In the genomic region with DNA sequence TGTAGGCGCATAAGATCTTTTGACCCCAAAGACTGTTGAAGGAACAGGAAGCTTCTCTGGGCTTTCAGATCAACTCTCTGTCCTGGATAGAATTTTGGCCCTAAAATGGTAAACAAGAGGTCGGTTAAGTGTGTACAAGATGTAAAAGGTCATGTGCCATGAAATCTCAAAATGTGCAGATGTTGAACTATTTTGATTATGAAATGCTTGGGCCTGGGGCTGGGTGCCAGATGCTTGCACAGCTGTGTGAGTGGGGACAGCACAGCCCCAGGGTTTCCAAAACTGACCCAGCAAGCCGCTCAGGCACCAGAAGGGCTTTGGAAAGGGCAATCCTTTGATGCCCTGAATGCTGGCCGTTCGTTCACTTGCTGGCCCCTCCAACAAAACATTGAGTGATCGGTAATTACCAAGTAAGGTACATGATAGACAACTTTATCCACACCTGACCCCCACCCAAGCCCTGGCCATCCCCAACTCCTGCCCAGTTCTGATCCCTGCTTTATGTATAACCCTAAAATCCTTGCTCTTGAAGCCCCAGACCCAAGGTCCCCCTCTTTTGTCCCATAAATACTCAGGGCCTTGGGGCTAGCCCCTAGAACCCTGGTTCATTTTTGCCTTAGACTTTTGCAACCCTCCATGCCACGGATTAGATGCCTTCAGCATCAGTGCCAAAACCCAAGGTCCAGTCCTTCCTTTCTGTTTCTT, we compare ENCODE assay signal across 23 cellular contexts. TPM values are rescaled to one million over a fixed set of nuclear protein-coding genes. Genes with fewer than 3 reads are reported as not detected.
DNase-seq lines count a peak whose midpoint lies in the region; ATAC-seq and TF ChIP-seq lines count a peak whose summit lies in the region.
"Had no signal": no experiment of that assay in that cellular context is flagged by ENCODE, and none has a peak within 500 bp of the region (broad histone marks: within the 10 kb centered on the region; RNA-seq: fewer than 3 reads in every experiment).

No MANE protein-coding gene starts in this region.

- H2AFZ ChIP-seq in SK-N-SH (ENCODE audit: low read depth), result no peak overlapping the region
- H2AFZ ChIP-seq: PC-9 had no signal

- H3K27ac ChIP-seq in SK-N-SH (ENCODE audit: low read depth in 2 of 2, low read length in 1 of 2) (no peak overlapping the region), left ventricle myocardium inferior (replicated peaks) (no peak overlapping the region), subcutaneous abdominal adipose tissue (ENCODE audit: low read depth, low read length) (peak overlapping the region; percentile 52)
- no peak overlapping the region for H3K27ac ChIP-seq in CD4-positive, alpha-beta T cell (ENCODE audit: low read depth, low read length)
- H3K27ac ChIP-seq: 22Rv1, brain microvascular endothelial cell, pancreas, PC-9, SK-N-MC, transverse colon had no signal

- peaks cover 22% of the 10 kb centered on the region for H3K4me1 Mint-ChIP-seq in CD4-positive, alpha-beta T cell (ENCODE audit: low read depth)

- H3K36me3 Mint-ChIP-seq in CD4-positive, alpha-beta T cell (ENCODE audit: low read depth), result no peaks in the 10 kb centered on the region
- H3K36me3 Mint-ChIP-seq: activated naive CD8-positive, alpha-beta T cell treated with anti-CD3 and anti-CD28 coated beads for 36 hours had no signal

- DNase-seq in SK-N-SH (peak; percentile 9), left ventricle myocardium inferior (peak; percentile 53), H4 (ENCODE audit: low spot score) (no peak)
- no peak for DNase-seq in CD4-positive, alpha-beta T cell
- DNase-seq: activated CD4-positive, alpha-beta T cell treated with anti-CD3 and anti-CD28 coated beads, Interleukin-2, amount 10 ng/mL, durations not matched to agents 7 days and 5 days; activated naive CD8-positive, alpha-beta T cell treated with anti-CD3 and anti-CD28 coated beads for 36 hours; activated T-cell treated with anti-CD3 and anti-CD28 coated beads, Interleukin-2, amount 50 U/mL, for 4 hours; brain microvascular endothelial cell; C1 segment of cervical spinal cord; HCEC 1CT; Kasumi-1; left cardiac atrium; NCI-H1417 treated with DMSO at 0.1 percent for 48 hours; NCI-H82; pancreas; PC-9; transverse colon had no signal

- H3K9me3 Mint-ChIP-seq in CD4-positive, alpha-beta T cell, result no peaks in the 10 kb centered on the region
- H3K9me3 Mint-ChIP-seq: activated CD4-positive, alpha-beta T cell treated with anti-CD3 and anti-CD28 coated beads, Interleukin-2, amount 10 ng/mL, durations not matched to agents 7 days and 5 days; stimulated activated effector memory CD8-positive, alpha-beta T cell treated with anti-CD3 and anti-CD28 coated beads, Interleukin-12 subunit alpha, Interleukin-12 subunit beta, amount 100 ng/mL, for 72 hours had no signal

- H4K20me1 ChIP-seq in SK-N-SH (ENCODE audit: insufficient read depth), result no peaks in the 10 kb centered on the region

- no peaks in the 10 kb centered on the region for H3K27me3 ChIP-seq in SK-N-SH (ENCODE audit: insufficient read depth)
- H3K27me3 ChIP-seq in left ventricle myocardium inferior (ENCODE audit: low read depth), result peaks cover 76% of the 10 kb centered on the region
- H3K27me3 ChIP-seq in subcutaneous abdominal adipose tissue (ENCODE audit: control insufficient read depth in 5 of 5, insufficient read depth in 4 of 5, low read length in 5 of 5), result peaks cover 0 to 13% (median 9%) of the 10 kb centered on the region in 5 donors
- H3K27me3 ChIP-seq in CD4-positive, alpha-beta T cell (ENCODE audit: control insufficient read depth, insufficient read depth, low read length), result peaks cover 10% of the 10 kb centered on the region
- H3K27me3 ChIP-seq: pancreas had no signal

- WGBS in SK-N-SH (ENCODE audit: low lambda C conversion rate), result 92% methylated on average over 7 of the region's 7 CpGs

- no peaks in the 10 kb centered on the region for H3K79me2 ChIP-seq in SK-N-SH (ENCODE audit: insufficient read depth)

- no peak overlapping the region for H3K4me2 ChIP-seq in SK-N-SH
- H3K4me2 ChIP-seq: PC-9, smooth muscle cell had no signal

- peaks cover 13% of the 10 kb centered on the region for H3F3A ChIP-seq in SK-N-SH (replicated peaks; ENCODE audit: insufficient read depth)

- POLR2A ChIA-PET in SK-N-SH (lab: Yijun Ruan, JAX), result no interaction called here
- POLR2A ChIA-PET in CD4-positive, alpha-beta T cell (lab: Charles Lee), result no interaction called here

- H3K36me3 ChIP-seq in SK-N-SH (replicated peaks in 1 of 2; ENCODE audit: control insufficient read depth in 1 of 2, insufficient read depth in 2 of 2, low read length in 1 of 2), result no peaks in the 10 kb centered on the region
- H3K36me3 ChIP-seq in left ventricle myocardium inferior, result no peaks in the 10 kb centered on the region
- H3K36me3 ChIP-seq in subcutaneous abdominal adipose tissue (ENCODE audit: control insufficient read depth in 5 of 5, insufficient read depth in 5 of 5, low read length in 5 of 5), result no peaks in the 10 kb centered on the region
- H3K36me3 ChIP-seq: brain microvascular endothelial cell, pancreas, transverse colon had no signal

- TF ChIP-seq EP300 in SK-N-SH (IDR thresholded peaks at IDR 0.05; ENCODE audit: borderline replicate concordance in 1 of 2, low read depth in 1 of 2, low read length in 1 of 2), result no peak

- peaks cover 14 to 18% of the 10 kb centered on the region in 2 experiments; a peak in 2 of 4 replicates for H3K4me1 ChIP-seq in SK-N-SH (ENCODE audit: control insufficient read depth in 1 of 2, insufficient read depth in 2 of 2, low read depth in 1 of 2, low read length in 1 of 2)
- peaks cover 13% of the 10 kb centered on the region for H3K4me1 ChIP-seq in left ventricle myocardium inferior
- H3K4me1 ChIP-seq in subcutaneous abdominal adipose tissue (ENCODE audit: control insufficient read depth in 5 of 5, insufficient read depth in 5 of 5, low read length in 5 of 5), result peaks cover 4 to 71% (median 53%) of the 10 kb centered on the region in 5 donors
- H3K4me1 ChIP-seq: pancreas had no signal

- no peaks in the 10 kb centered on the region for H3K9me2 ChIP-seq in SK-N-SH

- ATAC-seq in SK-N-SH treated with all-trans-retinoic acid at 6 μM for 48 hours, result no peak
- no peak for ATAC-seq in CD4-positive, alpha-beta T cell (ENCODE audit: poor library complexity)
- ATAC-seq: activated T-cell treated with anti-CD3 and anti-CD28 coated beads, Interleukin-2, amount 50 U/mL, for 4 hours; pancreas; stimulated activated effector memory CD8-positive, alpha-beta T cell treated with anti-CD3 and anti-CD28 coated beads, Interleukin-12 subunit alpha, Interleukin-12 subunit beta, amount 100 ng/mL, for 72 hours had no signal

- TF ChIP-seq CTCF in SK-N-SH (IDR thresholded peaks at IDR 0.05) (no peak), left ventricle myocardium inferior (IDR thresholded peaks at IDR 0.05; ENCODE audit: borderline replicate concordance) (no peak)
- TF ChIP-seq CTCF in CD4-positive, alpha-beta T cell (IDR thresholded peaks at IDR 0.05), result no peak

- CTCF ChIA-PET in SK-N-SH (lab: Yijun Ruan, JAX), result no interaction called here
- CTCF ChIA-PET in CD4-positive, alpha-beta T cell (lab: Charles Lee), result no interaction called here

- H3K27ac Mint-ChIP-seq in CD4-positive, alpha-beta T cell, result no peak overlapping the region
- H3K27ac Mint-ChIP-seq: activated CD4-positive, alpha-beta T cell treated with anti-CD3 and anti-CD28 coated beads, Interleukin-2, amount 10 ng/mL, durations not matched to agents 7 days and 5 days; activated naive CD8-positive, alpha-beta T cell treated with anti-CD3 and anti-CD28 coated beads for 36 hours; stimulated activated effector memory CD8-positive, alpha-beta T cell treated with anti-CD3 and anti-CD28 coated beads, Interleukin-12 subunit alpha, Interleukin-12 subunit beta, amount 100 ng/mL, for 72 hours had no signal

- intact Hi-C loops in left ventricle myocardium inferior (cut with micrococcal nuclease), result no loop called here
- intact Hi-C loops in CD4-positive, alpha-beta T cell (cut with DNase I, micrococcal nuclease), result no loop called here

- H3K9ac ChIP-seq in SK-N-SH, result no peak overlapping the region
- no peak overlapping the region for H3K9ac ChIP-seq in subcutaneous abdominal adipose tissue (ENCODE audit: low read length in 5 of 5)

- no peak overlapping the region for H3K4me3 Mint-ChIP-seq in CD4-positive, alpha-beta T cell
- H3K4me3 Mint-ChIP-seq: activated CD4-positive, alpha-beta T cell treated with anti-CD3 and anti-CD28 coated beads, Interleukin-2, amount 10 ng/mL, durations not matched to agents 7 days and 5 days; activated naive CD8-positive, alpha-beta T cell treated with anti-CD3 and anti-CD28 coated beads for 36 hours; activated T-cell treated with anti-CD3 and anti-CD28 coated beads, Interleukin-2, amount 50 U/mL, for 4 hours; stimulated activated effector memory CD8-positive, alpha-beta T cell treated with anti-CD3 and anti-CD28 coated beads, Interleukin-12 subunit alpha, Interleukin-12 subunit beta, amount 100 ng/mL, for 72 hours had no signal

- TF ChIP-seq RAD21 in SK-N-SH (IDR thresholded peaks at IDR 0.05; ENCODE audit: low read length), result no peak

- H3K4me3 ChIP-seq in SK-N-SH (ENCODE audit: low read depth in 2 of 2, low read length in 1 of 2) (no peak overlapping the region), left ventricle myocardium inferior (no peak overlapping the region), subcutaneous abdominal adipose tissue (ENCODE audit: low read depth in 1 of 5, low read length in 5 of 5) (no peak overlapping the region)
- H3K4me3 ChIP-seq: pancreas, PC-9, SK-N-MC, smooth muscle cell, transverse colon had no signal

- peaks cover 52% of the 10 kb centered on the region for H3K27me3 Mint-ChIP-seq in CD4-positive, alpha-beta T cell

- no peaks in the 10 kb centered on the region for H3K9me3 ChIP-seq in SK-N-SH
- H3K9me3 ChIP-seq in left ventricle myocardium inferior (replicated peaks), result no peaks in the 10 kb centered on the region
- no peaks in the 10 kb centered on the region for H3K9me3 ChIP-seq in subcutaneous abdominal adipose tissue (ENCODE audit: control insufficient read depth in 5 of 5, low read length in 5 of 5)
- H3K9me3 ChIP-seq in CD4-positive, alpha-beta T cell (ENCODE audit: control insufficient read depth, low read length), result no peaks in the 10 kb centered on the region
- H3K9me3 ChIP-seq: pancreas, transverse colon had no signal

RNA-seq across cellular contexts. Expression of a gene that starts 1.9 kb away (rescaled TPM):
- 0.02 and 0.10 TPM in 2 replicates for polyA plus RNA-seq in SK-N-SH (2012; rRNA removed)
- 0.03 and 0.05 TPM in 2 replicates for polyA plus RNA-seq in SK-N-SH (2012; cell fraction: cytosol; rRNA removed)
- 0.46 and 0.64 TPM in 2 replicates for polyA plus RNA-seq in SK-N-SH (2012; cell fraction: nucleus; rRNA removed)
- not detected for total RNA-seq in left ventricle myocardium inferior
- not detected in 2 replicates for total RNA-seq in H4 (2014; rRNA removed; shearing (Covaris generic))
- total RNA-seq in CD4-positive, alpha-beta T cell, result not detected
- total RNA-seq: activated CD4-positive, alpha-beta T cell treated with anti-CD3 and anti-CD28 coated beads, Interleukin-2, amount 10 ng/mL, durations not matched to agents 7 days and 5 days; activated naive CD8-positive, alpha-beta T cell treated with anti-CD3 and anti-CD28 coated beads for 36 hours; activated T-cell treated with anti-CD3 and anti-CD28 coated beads, Interleukin-2, amount 50 U/mL, for 4 hours; left cardiac atrium; pancreas; PC-9; smooth muscle cell; transverse colon had no signal
- polyA plus RNA-seq: pancreas, smooth muscle cell had no signal

RNA-seq across cellular contexts. Expression of a gene that starts 3.3 kb away (rescaled TPM):
- polyA plus RNA-seq in SK-N-SH (2012; rRNA removed), result 1.1 and 1.2 TPM in 2 replicates
- polyA plus RNA-seq in SK-N-SH (2012; cell fraction: cytosol; rRNA removed), result 0.17 and 0.87 TPM in 2 replicates
- polyA plus RNA-seq in SK-N-SH (2012; cell fraction: nucleus; rRNA removed), result 0.34 and 0.79 TPM in 2 replicates
- total RNA-seq in left ventricle myocardium inferior, result not detected
- not detected in 2 replicates for total RNA-seq in H4 (2014; rRNA removed; shearing (Covaris generic))
- not detected for total RNA-seq in CD4-positive, alpha-beta T cell
- total RNA-seq: activated CD4-positive, alpha-beta T cell treated with anti-CD3 and anti-CD28 coated beads, Interleukin-2, amount 10 ng/mL, durations not matched to agents 7 days and 5 days; activated naive CD8-positive, alpha-beta T cell treated with anti-CD3 and anti-CD28 coated beads for 36 hours; activated T-cell treated with anti-CD3 and anti-CD28 coated beads, Interleukin-2, amount 50 U/mL, for 4 hours; left cardiac atrium; pancreas; PC-9; smooth muscle cell; transverse colon had no signal
- polyA plus RNA-seq: smooth muscle cell had no signal

RNA-seq across cellular contexts. Expression of a gene that starts 17.6 kb away (rescaled TPM):
- 58.3 and 99.9 TPM in 2 replicates for polyA plus RNA-seq in SK-N-SH (2012; rRNA removed)
- polyA plus RNA-seq in SK-N-SH (2012; cell fraction: cytosol; rRNA removed), result 36.1 and 58.7 TPM in 2 replicates
- polyA plus RNA-seq in SK-N-SH (2012; cell fraction: nucleus; rRNA removed), result 140 and 155 TPM in 2 replicates
- 0.69 TPM for total RNA-seq in left ventricle myocardium inferior
- total RNA-seq in H4 (2014; rRNA removed; shearing (Covaris generic)), result not detected in 2 replicates
- total RNA-seq in CD4-positive, alpha-beta T cell, result not detected
- total RNA-seq: PC-9 had no signal

RNA-seq across cellular contexts. Expression of a gene that starts 22.4 kb away (rescaled TPM):
- polyA plus RNA-seq in SK-N-SH (2012; rRNA removed), result 65.2 and 73.6 TPM in 2 replicates
- polyA plus RNA-seq in SK-N-SH (2012; cell fraction: cytosol; rRNA removed), result 16.3 and 21.7 TPM in 2 replicates
- 566 and 689 TPM in 2 replicates for polyA plus RNA-seq in SK-N-SH (2012; cell fraction: nucleus; rRNA removed)
- 9.4 TPM for total RNA-seq in left ventricle myocardium inferior
- 10.9 and 24.5 TPM in 2 replicates for total RNA-seq in H4 (2014; rRNA removed; shearing (Covaris generic))
- 10 to 100 TPM; 69.2 to 69.7 TPM for total RNA-seq in CD4-positive, alpha-beta T cell

RNA-seq across cellular contexts. Expression of a gene that starts 22.5 kb away (rescaled TPM):
- 62.0 and 78.4 TPM in 2 replicates for polyA plus RNA-seq in SK-N-SH (2012; rRNA removed)
- polyA plus RNA-seq in SK-N-SH (2012; cell fraction: cytosol; rRNA removed), result 25.1 and 33.3 TPM in 2 replicates
- polyA plus RNA-seq in SK-N-SH (2012; cell fraction: nucleus; rRNA removed), result 293 and 305 TPM in 2 replicates
- 15.7 TPM for total RNA-seq in left ventricle myocardium inferior
- total RNA-seq in H4 (2014; rRNA removed; shearing (Covaris generic)), result 26.3 and 30.7 TPM in 2 replicates
- 10 to 100 TPM; 38.2 to 40.6 TPM for total RNA-seq in CD4-positive, alpha-beta T cell

Comparison
In these comparisons a context has a peak if more than half of its experiments do, and no peak if none do; other contexts are left out.
1. DNase-seq: peak in SK-N-SH (single experiment) and left ventricle myocardium inferior (single experiment); none in H4 (single experiment) and CD4-positive, alpha-beta T cell (0 of 10).